ENCODE assay signal across 15 cellular contexts in the genomic region with DNA sequence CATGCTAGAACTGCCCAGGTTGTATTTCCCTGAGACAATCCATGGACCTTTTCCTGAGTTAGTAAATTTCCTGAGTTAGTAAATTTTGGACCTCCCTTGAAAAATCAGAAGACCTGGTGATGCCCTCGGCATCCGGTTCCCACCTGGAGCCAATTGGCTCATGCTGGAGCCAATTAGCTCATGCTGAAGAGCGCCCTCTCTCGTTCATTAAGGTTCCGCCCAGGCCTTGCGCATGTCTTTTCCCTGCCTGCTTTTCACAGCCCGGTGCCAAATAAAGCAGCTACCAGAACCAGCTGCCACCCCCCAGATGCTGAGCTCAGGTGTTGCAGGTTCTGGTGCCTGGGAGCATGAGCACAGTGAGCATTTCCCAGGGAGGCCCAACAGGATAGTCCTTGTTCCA.
A peak's percentile ranks its signal among the peaks of the same experiment; 100 is the strongest.
DNase-seq lines count a peak whose midpoint lies in the region; TF ChIP-seq lines count a peak whose summit lies in the region.
"Had no signal": no experiment of that assay in that cellular context is flagged by ENCODE, and none has a peak within 500 bp of the region (broad histone marks: within the 10 kb centered on the region; RNA-seq: fewer than 3 reads in every experiment).

No MANE protein-coding gene starts in this region.

- TF ChIP-seq CTCF in endothelial cell (IDR thresholded peaks at IDR 0.05; ENCODE audit: unreplicated experiment) = peak; percentile 24

- peak; percentile 15; the same call in 1 of the 2 replicates for TF ChIP-seq RAD21 in Ishikawa (IDR thresholded peaks at IDR 0.05; ENCODE audit: low read depth)

- no peaks in the 10 kb centered on the region for H3K36me3 Mint-ChIP-seq in endothelial cell (ENCODE audit: low read depth, unreplicated experiment)

- no peak overlapping the region for H3K4me3 Mint-ChIP-seq in endothelial cell (ENCODE audit: unreplicated experiment)
- H3K4me3 Mint-ChIP-seq: immature natural killer cell had no signal

- DNase-seq in stimulated activated CD4-positive, alpha-beta T cell treated with anti-CD3 and anti-CD28 coated beads, Interleukin-15, amount 100 ng/mL, for 24 hours = peak; percentile 5
- no peak for DNase-seq in stimulated activated CD4-positive, alpha-beta T cell treated with anti-CD3 and anti-CD28 coated beads, Interleukin-1b, Interleukin-23, amount 100 ng/mL, for 48 hours
- DNase-seq in endothelial cell (ENCODE audit: low spot score) = no peak
- DNase-seq in AG08396 (ENCODE audit: low spot score) = no peak
- no peak for DNase-seq in NCI-H2171 treated with DMSO at 0.1 percent for 48 hours (lab: John Stamatoyannopoulos, UW)
- no peak for DNase-seq in OCI-M2 (lab: John Stamatoyannopoulos, UW; ENCODE audit: unreplicated experiment)
- no peak for DNase-seq in AG20443 (ENCODE audit: low spot score)
- DNase-seq: activated CD8-positive, alpha-beta memory T cell treated with anti-CD3 and anti-CD28 coated beads, Interleukin-2, amount 50 U/mL, for 48 hours; immature natural killer cell; NCI-H1092 treated with DMSO at 0.1 percent for 48 hours; ovary; PC-9; small intestine had no signal

- no peaks in the 10 kb centered on the region for H3K9me3 Mint-ChIP-seq in endothelial cell (ENCODE audit: unreplicated experiment)
- H3K9me3 Mint-ChIP-seq: activated naive CD4-positive, alpha-beta T cell treated with anti-CD3 and anti-CD28 coated beads, Interleukin-2, amount 50 U/mL, for 72 hours; immature natural killer cell had no signal

- no peaks in the 10 kb centered on the region for H3K4me1 Mint-ChIP-seq in endothelial cell (ENCODE audit: unreplicated experiment)

- H3K27me3 Mint-ChIP-seq in endothelial cell (ENCODE audit: unreplicated experiment) = no peaks in the 10 kb centered on the region

- TF ChIP-seq EP300 in Ishikawa (IDR thresholded peaks at IDR 0.05; ENCODE audit: borderline replicate concordance) = no peak

- H3K27ac Mint-ChIP-seq in endothelial cell (ENCODE audit: unreplicated experiment) = no peak overlapping the region

TF ChIP-seq in Ishikawa, 13 proteins besides CTCF, POLR2A, EP300 and RAD21:
- TF ChIP-seq NFIC (IDR thresholded peaks at IDR 0.05) = no peak
- no peak for TF ChIP-seq EGR1 (IDR thresholded peaks at IDR 0.05)
- TF ChIP-seq CREB1 (IDR thresholded peaks at IDR 0.05; ENCODE audit: low read depth) = no peak
- no peak for TF ChIP-seq USF1 (IDR thresholded peaks at IDR 0.05)
- no peak for TF ChIP-seq TEAD4 (IDR thresholded peaks at IDR 0.05)
- TF ChIP-seq REST (IDR thresholded peaks at IDR 0.05; ENCODE audit: low read depth) = no peak
- no peak for TF ChIP-seq YY1 (IDR thresholded peaks at IDR 0.05; ENCODE audit: low read depth)
- TF ChIP-seq CEBPB (IDR thresholded peaks at IDR 0.05) = no peak
- TF ChIP-seq ZBTB7A (IDR thresholded peaks at IDR 0.05; ENCODE audit: low read depth) = no peak
- no peak for TF ChIP-seq TAF1 (IDR thresholded peaks at IDR 0.05; ENCODE audit: low read depth)
- TF ChIP-seq, protein P1, sequence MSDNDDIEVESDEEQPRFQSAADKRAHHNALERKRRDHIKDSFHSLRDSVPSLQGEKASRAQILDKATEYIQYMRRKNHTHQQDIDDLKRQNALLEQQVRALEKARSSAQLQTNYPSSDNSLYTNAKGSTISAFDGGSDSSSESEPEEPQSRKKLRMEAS (IDR thresholded peaks at IDR 0.05) = no peak
- no peak for TF ChIP-seq FOXM1 (IDR thresholded peaks at IDR 0.05; ENCODE audit: borderline replicate concordance, low read depth)
- TF ChIP-seq TCF12 (IDR thresholded peaks at IDR 0.05; ENCODE audit: low read depth) = no peak
